In the genomic region with DNA sequence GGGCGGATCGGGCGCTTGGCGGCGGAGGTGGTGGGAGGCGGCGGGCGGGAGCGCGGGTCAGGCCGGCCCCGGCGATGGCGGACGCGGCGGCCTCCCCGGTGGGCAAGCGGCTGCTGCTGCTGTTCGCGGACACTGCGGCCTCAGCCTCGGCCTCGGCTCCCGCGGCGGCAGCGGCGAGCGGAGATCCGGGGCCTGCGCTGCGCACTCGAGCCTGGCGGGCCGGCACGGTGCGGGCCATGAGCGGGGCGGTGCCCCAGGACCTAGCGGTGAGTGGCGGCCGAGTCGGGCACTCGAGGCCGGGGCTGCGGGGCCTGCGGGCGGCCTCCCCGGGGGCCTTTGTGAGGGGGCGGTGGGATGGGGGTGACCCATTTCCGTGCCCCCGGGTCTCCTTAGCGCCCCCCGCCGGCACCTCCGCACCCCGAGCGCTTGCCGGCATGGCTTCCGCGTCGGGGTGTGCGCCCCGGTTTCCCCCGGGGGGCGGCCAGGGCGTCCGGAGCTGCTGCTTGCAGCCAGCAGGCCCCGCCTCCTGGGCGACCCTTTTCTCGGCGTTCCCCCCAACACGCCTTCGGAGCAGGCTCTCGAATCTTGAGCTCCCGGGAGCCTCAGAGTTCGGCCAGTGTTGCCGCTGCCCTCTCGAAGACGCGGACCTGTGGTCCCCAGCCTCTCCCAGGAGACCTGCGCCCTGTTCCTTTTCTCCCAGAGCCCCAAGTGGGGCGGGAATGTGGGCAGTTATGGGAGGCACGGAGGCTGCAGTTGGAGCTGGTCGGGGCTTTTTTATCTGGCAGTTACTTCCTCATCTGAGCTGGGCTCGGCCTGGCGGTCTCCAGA, we compare ENCODE assay signal across 7 cellular contexts. TPM values are rescaled to one million over a fixed set of nuclear protein-coding genes. Genes with fewer than 3 reads are reported as not detected.
A peak's percentile ranks its signal among the peaks of the same experiment; 100 is the strongest.
DNase-seq lines count a peak whose midpoint lies in the region; TF ChIP-seq lines count a peak whose summit lies in the region.

No MANE protein-coding gene starts in this region.

- TF ChIP-seq CTCF in HFFc6 (IDR thresholded peaks at IDR 0.05) (peak; percentile 68), lower leg skin (IDR thresholded peaks at IDR 0.05) (no peak)

- H3K4me3 Mint-ChIP-seq in HFFc6 = peak overlapping the region; percentile 98

- H3K27ac Mint-ChIP-seq in HFFc6 = peak overlapping the region; percentile 95

- peak overlapping the region; percentile 78 for H3K4me3 ChIP-seq in lower leg skin (ENCODE audit: low read depth, poor library complexity, severe bottlenecking)

- WGBS in lower leg skin, 2 donors = 0 to 2% methylated on average over 33 to 40 of the region's 88 CpGs

- DNase-seq in HFFc6 (peak; percentile 36), NCI-H1105 (lab: John Stamatoyannopoulos, UW) (peak; percentile 3), dedifferentiated amniotic fluid mesenchymal stem cell (ENCODE audit: extremely low spot score) (peak; percentile 15), lower leg skin (ENCODE audit: low spot score in 2 of 2) (peak; percentile 55 to 91)
- peak; percentile 68 to 73 for DNase-seq in activated CD4-positive, alpha-beta T cell treated with anti-CD3 and anti-CD28 coated beads for 4 hours
- peak; percentile 37 to 57 (median 39) for DNase-seq in stimulated activated CD4-positive, alpha-beta T cell treated with anti-CD3 and anti-CD28 coated beads, TNF-alpha, amount 100 ng/mL, for 1 hour (ENCODE audit: low read depth in 3 of 3, low spot score in 1 of 3)

- no peaks in the 10 kb centered on the region; the same call in 1 of the 2 replicates for H3K27me3 Mint-ChIP-seq in HFFc6 (ENCODE audit: insufficient read depth)

- TF ChIP-seq POLR2A in GM15510 (IDR thresholded peaks at IDR 0.05; ENCODE audit: borderline replicate concordance, extremely low read depth, insufficient read length) (peak; percentile 22), lower leg skin (IDR thresholded peaks at IDR 0.05) (no peak)

- peaks cover 28% of the 10 kb centered on the region for H3K36me3 Mint-ChIP-seq in HFFc6 (ENCODE audit: low read depth)

- H3K9me3 Mint-ChIP-seq in HFFc6 = peaks cover 9% of the 10 kb centered on the region

- intact Hi-C loops in lower leg skin (cut with DNase I; ENCODE audit: low total_unique reads) = no loop called here

- H3K4me1 Mint-ChIP-seq in HFFc6 (ENCODE audit: low read depth) = peaks cover 58% of the 10 kb centered on the region

RNA-seq across cellular contexts. Expression of a gene that starts 0.5 kb away (rescaled TPM):
- 10 to 100 TPM; 29.0 to 37.8 (median 33.3) TPM for total RNA-seq in HFFc6 (2021; fragmentation: NEBNext Ultra II Directional; extraction: Animal tissue kit (Norgen Biotek cat#: 25700))
- total RNA-seq in lower leg skin = 10 to 100 TPM; 54.4 to 72.7 (median 67.0) TPM

RNA-seq across cellular contexts. Expression of a gene that starts 14.9 kb away (rescaled TPM):
- total RNA-seq in HFFc6 (2021; fragmentation: NEBNext Ultra II Directional; extraction: Animal tissue kit (Norgen Biotek cat#: 25700)) = 10 to 100 TPM; 28.7 to 34.4 (median 29.7) TPM
- total RNA-seq in lower leg skin = 10 to 100 TPM; 15.2 to 19.9 (median 17.2) TPM

RNA-seq across cellular contexts. Expression of a gene that starts 21.3 kb away (rescaled TPM):
- total RNA-seq in HFFc6 (2021; fragmentation: NEBNext Ultra II Directional; extraction: Animal tissue kit (Norgen Biotek cat#: 25700)) = 10 to 100 TPM in 1 of 6 experiments, 1 to 10 TPM in 5; 4.1 to 10.5 (median 8.7) TPM
- 1 to 10 TPM in 1 of 4 donors, under 1 TPM in 2, not detected in 1; 0.34 to 1.4 (median 0.69) TPM for total RNA-seq in lower leg skin

Comparison
In these comparisons a context has a peak if more than half of its experiments do, and no peak if none do; other contexts are left out.
1. Peak in every context shown above with its lines: DNase-seq and H3K4me3 ChIP-seq.
2. DNase-seq: peak in every context shown above with its lines; median percentile 73 in lower leg skin; 70 in activated CD4-positive, alpha-beta T cell treated with anti-CD3 and anti-CD28 coated beads for 4 hours; 39 in stimulated activated CD4-positive, alpha-beta T cell treated with anti-CD3 and anti-CD28 coated beads, TNF-alpha, amount 100 ng/mL, for 1 hour; 36 in HFFc6; 15 in dedifferentiated amniotic fluid mesenchymal stem cell; 3 in NCI-H1105.